ENCODE assay signal across 8 cellular contexts in the genomic region with DNA sequence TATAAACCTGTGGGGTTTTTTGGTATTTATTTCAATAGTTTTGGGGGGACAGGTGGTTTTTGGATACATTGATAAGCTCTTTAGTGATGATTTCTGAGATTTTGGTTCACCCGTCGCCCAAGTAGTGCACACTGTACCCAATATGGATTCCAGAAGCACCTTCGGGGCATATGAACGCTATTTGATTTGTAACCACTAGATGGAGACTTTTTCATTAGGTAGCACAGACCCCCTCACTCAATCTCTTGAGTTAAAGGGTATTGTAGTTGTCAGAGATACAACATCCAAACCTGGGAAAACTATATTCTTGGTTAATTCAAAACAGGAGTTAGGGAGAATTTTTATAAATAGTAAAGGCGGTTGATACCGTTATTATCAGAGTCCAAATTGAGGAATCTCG.
DNase-seq lines count a peak whose midpoint lies in the region; TF ChIP-seq lines count a peak whose summit lies in the region.

No MANE protein-coding gene starts in this region.

- H3K36me3 ChIP-seq in brain microvascular endothelial cell (replicated peaks): no peaks in the 10 kb centered on the region
- H3K36me3 ChIP-seq in sigmoid colon: no peaks in the 10 kb centered on the region

- intact Hi-C loops in sigmoid colon (cut with DNase I): no loop called here

- TF ChIP-seq EP300 in sigmoid colon (IDR thresholded peaks at IDR 0.05): no peak

- in situ Hi-C loops in brain microvascular endothelial cell (cut with HindIII; ENCODE audit: low pct_ligation_motif_present, low sequenced_read_pairs): no loop called here

- DNase-seq in NCI-H82 (lab: John Stamatoyannopoulos, UW) (peak; percentile 61), NCI-H82 treated with DMSO at 0.1 percent for 48 hours (lab: John Stamatoyannopoulos, UW; ENCODE audit: unreplicated experiment) (no peak), NCI-H2029 treated with DMSO at 0.1 percent for 48 hours (lab: John Stamatoyannopoulos, UW) (peak; percentile 15), brain microvascular endothelial cell (no peak), retina (peak; percentile 9), T-helper 9 cell (no peak), sigmoid colon (no peak), NCI-H774 (lab: John Stamatoyannopoulos, UW) (no peak)

- H3K27ac ChIP-seq in brain microvascular endothelial cell: no peak overlapping the region
- H3K27ac ChIP-seq in sigmoid colon: no peak overlapping the region

- no peak overlapping the region for H3K4me3 ChIP-seq in brain microvascular endothelial cell (ENCODE audit: low read depth, low read length)
- H3K4me3 ChIP-seq in sigmoid colon: no peak overlapping the region

- no peaks in the 10 kb centered on the region for H3K9me3 ChIP-seq in sigmoid colon

- no peak for TF ChIP-seq POLR2A in sigmoid colon (IDR thresholded peaks at IDR 0.05)

- WGBS in sigmoid colon, 2 donors: 12 to 18% methylated on average over 7 of the region's 7 CpGs

- H3K27me3 ChIP-seq in brain microvascular endothelial cell (replicated peaks): no peaks in the 10 kb centered on the region
- no peaks in the 10 kb centered on the region for H3K27me3 ChIP-seq in sigmoid colon

- peak; percentile 22 for TF ChIP-seq CTCF in brain microvascular endothelial cell (IDR thresholded peaks at IDR 0.05; ENCODE audit: low read depth, low read length, missing control alignments)
- no peak for TF ChIP-seq CTCF in sigmoid colon (IDR thresholded peaks at IDR 0.05)

- no peaks in the 10 kb centered on the region for H3K4me1 ChIP-seq in sigmoid colon

Comparison
In these comparisons a context has a peak if more than half of its experiments do, and no peak if none do; other contexts are left out.
1. DNase-seq: peak in NCI-H82 (single experiment), NCI-H2029 treated with DMSO at 0.1 percent for 48 hours (single experiment) and retina (single experiment); none in NCI-H82 treated with DMSO at 0.1 percent for 48 hours (single experiment), brain microvascular endothelial cell (single experiment), T-helper 9 cell (single experiment), sigmoid colon (single experiment) and NCI-H774 (single experiment).